Comparison of ENCODE assay signal across 1 cellular context in the genomic region with DNA sequence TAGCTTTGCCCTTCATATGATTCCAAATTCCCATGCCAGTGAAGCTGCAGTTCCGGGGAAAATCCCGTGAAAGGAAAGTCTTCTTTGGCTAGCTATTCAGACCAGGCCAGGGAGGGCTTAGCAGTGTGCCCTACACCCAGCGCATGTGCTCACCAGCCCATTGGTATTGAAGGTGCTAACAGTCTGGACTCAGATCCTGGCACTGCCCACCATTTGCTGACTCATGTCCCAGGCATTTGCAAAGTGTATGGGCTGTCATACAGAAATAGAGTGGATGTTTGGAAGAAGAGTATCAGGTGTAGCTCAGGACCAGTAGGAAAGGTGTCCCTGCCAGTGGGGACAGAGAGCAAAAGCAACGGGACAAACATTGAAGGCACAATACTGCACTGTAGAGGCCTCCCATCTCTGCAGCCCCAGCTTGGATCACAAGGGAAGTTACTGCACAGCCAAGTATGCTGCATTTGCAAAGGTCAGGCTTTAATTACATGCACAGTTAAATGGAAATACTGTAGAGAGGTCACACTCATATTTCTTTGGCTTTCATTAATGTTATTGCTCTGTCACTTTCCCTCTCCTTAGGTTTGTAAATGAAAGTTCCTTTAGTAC.
A peak's percentile ranks its signal among the peaks of the same experiment; 100 is the strongest.
TF ChIP-seq lines count a peak whose summit lies in the region.

No MANE protein-coding gene starts in this region.

TF ChIP-seq in HepG2, 621 proteins besides CTCF, POLR2A, EP300 and RAD21 (continued from another document and continues in another):
- TF ChIP-seq, protein P1, sequence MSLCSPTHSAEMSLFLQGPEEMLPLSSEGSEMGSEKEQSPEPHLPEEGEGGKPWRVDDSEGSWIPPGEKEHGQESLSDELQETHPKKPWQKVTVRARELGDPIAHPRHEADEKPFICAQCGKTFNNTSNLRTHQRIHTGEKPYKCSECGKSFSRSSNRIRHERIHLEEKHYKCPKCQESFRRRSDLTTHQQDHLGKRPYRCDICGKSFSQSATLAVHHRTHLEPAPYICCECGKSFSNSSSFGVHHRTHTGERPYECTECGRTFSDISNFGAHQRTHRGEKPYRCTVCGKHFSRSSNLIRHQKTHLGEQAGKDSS (CRISPR knock-in tag; IDR thresholded peaks at IDR 0.05; ENCODE audit: borderline replicate concordance, low read depth), result no peak
- TF ChIP-seq, protein P2, sequence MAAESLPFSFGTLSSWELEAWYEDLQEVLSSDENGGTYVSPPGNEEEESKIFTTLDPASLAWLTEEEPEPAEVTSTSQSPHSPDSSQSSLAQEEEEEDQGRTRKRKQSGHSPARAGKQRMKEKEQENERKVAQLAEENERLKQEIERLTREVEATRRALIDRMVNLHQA (CRISPR knock-in tag; IDR thresholded peaks at IDR 0.05), result no peak
- TF ChIP-seq ZBTB38 (CRISPR knock-in tag; IDR thresholded peaks at IDR 0.05), result peak; percentile 53; the same call in 1 of the 2 replicates
- no peak for TF ChIP-seq ZNF446 (CRISPR knock-in tag; IDR thresholded peaks at IDR 0.05)
- TF ChIP-seq STAG1 (CRISPR knock-in tag; IDR thresholded peaks at IDR 0.05), result no peak
- TF ChIP-seq PAX8 (CRISPR knock-in tag; IDR thresholded peaks at IDR 0.05; ENCODE audit: borderline replicate concordance), result no peak
- no peak for TF ChIP-seq GABPB1 (CRISPR knock-in tag; IDR thresholded peaks at IDR 0.05)
- TF ChIP-seq, protein P3, sequence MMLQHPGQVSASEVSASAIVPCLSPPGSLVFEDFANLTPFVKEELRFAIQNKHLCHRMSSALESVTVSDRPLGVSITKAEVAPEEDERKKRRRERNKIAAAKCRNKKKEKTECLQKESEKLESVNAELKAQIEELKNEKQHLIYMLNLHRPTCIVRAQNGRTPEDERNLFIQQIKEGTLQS (CRISPR knock-in tag; IDR thresholded peaks at IDR 0.05), result peak; percentile 68; the same call in 1 of the 2 replicates
- no peak for TF ChIP-seq HES4 (CRISPR knock-in tag; IDR thresholded peaks at IDR 0.05; ENCODE audit: borderline replicate concordance)
- no peak for TF ChIP-seq KAT8 (CRISPR knock-in tag; IDR thresholded peaks at IDR 0.05)
- TF ChIP-seq SMAD9 (CRISPR knock-in tag; IDR thresholded peaks at IDR 0.05), result no peak
- TF ChIP-seq PAF1 (CRISPR knock-in tag; IDR thresholded peaks at IDR 0.05), result no peak
- TF ChIP-seq, protein P4, sequence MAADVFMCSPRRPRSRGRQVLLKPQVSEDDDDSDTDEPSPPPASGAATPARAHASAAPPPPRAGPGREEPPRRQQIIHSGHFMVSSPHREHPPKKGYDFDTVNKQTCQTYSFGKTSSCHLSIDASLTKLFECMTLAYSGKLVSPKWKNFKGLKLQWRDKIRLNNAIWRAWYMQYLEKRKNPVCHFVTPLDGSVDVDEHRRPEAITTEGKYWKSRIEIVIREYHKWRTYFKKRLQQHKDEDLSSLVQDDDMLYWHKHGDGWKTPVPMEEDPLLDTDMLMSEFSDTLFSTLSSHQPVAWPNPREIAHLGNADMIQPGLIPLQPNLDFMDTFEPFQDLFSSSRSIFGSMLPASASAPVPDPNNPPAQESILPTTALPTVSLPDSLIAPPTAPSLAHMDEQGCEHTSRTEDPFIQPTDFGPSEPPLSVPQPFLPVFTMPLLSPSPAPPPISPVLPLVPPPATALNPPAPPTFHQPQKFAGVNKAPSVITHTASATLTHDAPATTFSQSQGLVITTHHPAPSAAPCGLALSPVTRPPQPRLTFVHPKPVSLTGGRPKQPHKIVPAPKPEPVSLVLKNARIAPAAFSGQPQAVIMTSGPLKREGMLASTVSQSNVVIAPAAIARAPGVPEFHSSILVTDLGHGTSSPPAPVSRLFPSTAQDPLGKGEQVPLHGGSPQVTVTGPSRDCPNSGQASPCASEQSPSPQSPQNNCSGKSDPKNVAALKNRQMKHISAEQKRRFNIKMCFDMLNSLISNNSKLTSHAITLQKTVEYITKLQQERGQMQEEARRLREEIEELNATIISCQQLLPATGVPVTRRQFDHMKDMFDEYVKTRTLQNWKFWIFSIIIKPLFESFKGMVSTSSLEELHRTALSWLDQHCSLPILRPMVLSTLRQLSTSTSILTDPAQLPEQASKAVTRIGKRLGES (CRISPR knock-in tag; IDR thresholded peaks at IDR 0.05; ENCODE audit: borderline replicate concordance), result no peak
- no peak for TF ChIP-seq JUN (CRISPR knock-in tag; IDR thresholded peaks at IDR 0.05)
- TF ChIP-seq KDM3A (CRISPR knock-in tag; IDR thresholded peaks at IDR 0.05; ENCODE audit: low read depth), result no peak
- no peak for TF ChIP-seq ZFP90 (CRISPR knock-in tag; IDR thresholded peaks at IDR 0.05; ENCODE audit: borderline replicate concordance)
- TF ChIP-seq ZBTB8A (CRISPR knock-in tag; IDR thresholded peaks at IDR 0.05; ENCODE audit: borderline replicate concordance, low read depth), result no peak
- TF ChIP-seq ZNF790 (CRISPR knock-in tag; IDR thresholded peaks at IDR 0.05; ENCODE audit: borderline replicate concordance), result no peak
- no peak for TF ChIP-seq ZC3H13 (CRISPR knock-in tag; IDR thresholded peaks at IDR 0.05)
- no peak for TF ChIP-seq RNF2 (conservative IDR thresholded peaks at IDR 0.05; ENCODE audit: low read depth)
- no peak for TF ChIP-seq ZNF441 (CRISPR knock-in tag; IDR thresholded peaks at IDR 0.05; ENCODE audit: borderline replicate concordance)
- TF ChIP-seq KLF11 (CRISPR knock-in tag; IDR thresholded peaks at IDR 0.05), result no peak
- no peak for TF ChIP-seq ZNF160 (CRISPR knock-in tag; IDR thresholded peaks at IDR 0.05)
- TF ChIP-seq ARNT (IDR thresholded peaks at IDR 0.05), result no peak
- no peak for TF ChIP-seq KMT2A (CRISPR knock-in tag; IDR thresholded peaks at IDR 0.05)
- TF ChIP-seq, protein P5, sequence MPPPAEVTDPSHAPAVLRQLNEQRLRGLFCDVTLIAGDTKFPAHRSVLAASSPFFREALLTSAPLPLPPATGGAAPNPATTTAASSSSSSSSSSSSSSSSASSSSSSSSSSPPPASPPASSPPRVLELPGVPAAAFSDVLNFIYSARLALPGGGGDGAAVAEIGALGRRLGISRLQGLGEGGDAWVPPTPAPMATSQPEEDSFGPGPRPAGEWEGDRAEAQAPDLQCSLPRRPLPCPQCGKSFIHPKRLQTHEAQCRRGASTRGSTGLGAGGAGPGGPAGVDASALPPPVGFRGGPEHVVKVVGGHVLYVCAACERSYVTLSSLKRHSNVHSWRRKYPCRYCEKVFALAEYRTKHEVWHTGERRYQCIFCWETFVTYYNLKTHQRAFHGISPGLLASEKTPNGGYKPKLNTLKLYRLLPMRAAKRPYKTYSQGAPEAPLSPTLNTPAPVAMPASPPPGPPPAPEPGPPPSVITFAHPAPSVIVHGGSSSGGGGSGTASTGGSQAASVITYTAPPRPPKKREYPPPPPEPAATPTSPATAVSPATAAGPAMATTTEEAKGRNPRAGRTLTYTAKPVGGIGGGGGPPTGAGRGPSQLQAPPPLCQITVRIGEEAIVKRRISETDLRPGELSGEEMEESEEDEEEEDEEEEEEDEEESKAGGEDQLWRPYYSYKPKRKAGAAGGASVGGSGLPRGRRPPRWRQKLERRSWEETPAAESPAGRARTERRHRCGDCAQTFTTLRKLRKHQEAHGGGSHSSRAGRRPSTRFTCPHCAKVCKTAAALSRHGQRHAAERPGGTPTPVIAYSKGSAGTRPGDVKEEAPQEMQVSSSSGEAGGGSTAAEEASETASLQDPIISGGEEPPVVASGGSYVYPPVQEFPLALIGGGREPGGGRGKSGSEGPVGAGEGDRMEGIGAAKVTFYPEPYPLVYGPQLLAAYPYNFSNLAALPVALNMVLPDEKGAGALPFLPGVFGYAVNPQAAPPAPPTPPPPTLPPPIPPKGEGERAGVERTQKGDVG (CRISPR knock-in tag; IDR thresholded peaks at IDR 0.05; ENCODE audit: borderline replicate concordance), result 0 out of 2 replicates have a peak, but pooled peaks have one; percentile 61
- TF ChIP-seq NCOA1 (CRISPR knock-in tag; IDR thresholded peaks at IDR 0.05), result no peak
- TF ChIP-seq ETV5 (CRISPR knock-in tag; IDR thresholded peaks at IDR 0.05; ENCODE audit: borderline replicate concordance), result no peak
- TF ChIP-seq, protein P6, sequence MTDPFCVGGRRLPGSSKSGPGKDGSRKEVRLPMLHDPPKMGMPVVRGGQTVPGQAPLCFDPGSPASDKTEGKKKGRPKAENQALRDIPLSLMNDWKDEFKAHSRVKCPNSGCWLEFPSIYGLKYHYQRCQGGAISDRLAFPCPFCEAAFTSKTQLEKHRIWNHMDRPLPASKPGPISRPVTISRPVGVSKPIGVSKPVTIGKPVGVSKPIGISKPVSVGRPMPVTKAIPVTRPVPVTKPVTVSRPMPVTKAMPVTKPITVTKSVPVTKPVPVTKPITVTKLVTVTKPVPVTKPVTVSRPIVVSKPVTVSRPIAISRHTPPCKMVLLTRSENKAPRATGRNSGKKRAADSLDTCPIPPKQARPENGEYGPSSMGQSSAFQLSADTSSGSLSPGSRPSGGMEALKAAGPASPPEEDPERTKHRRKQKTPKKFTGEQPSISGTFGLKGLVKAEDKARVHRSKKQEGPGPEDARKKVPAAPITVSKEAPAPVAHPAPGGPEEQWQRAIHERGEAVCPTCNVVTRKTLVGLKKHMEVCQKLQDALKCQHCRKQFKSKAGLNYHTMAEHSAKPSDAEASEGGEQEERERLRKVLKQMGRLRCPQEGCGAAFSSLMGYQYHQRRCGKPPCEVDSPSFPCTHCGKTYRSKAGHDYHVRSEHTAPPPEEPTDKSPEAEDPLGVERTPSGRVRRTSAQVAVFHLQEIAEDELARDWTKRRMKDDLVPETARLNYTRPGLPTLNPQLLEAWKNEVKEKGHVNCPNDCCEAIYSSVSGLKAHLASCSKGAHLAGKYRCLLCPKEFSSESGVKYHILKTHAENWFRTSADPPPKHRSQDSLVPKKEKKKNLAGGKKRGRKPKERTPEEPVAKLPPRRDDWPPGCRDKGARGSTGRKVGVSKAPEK (CRISPR knock-in tag; IDR thresholded peaks at IDR 0.05; ENCODE audit: borderline replicate concordance), result peak; percentile 66; the same call in 1 of the 2 replicates
- TF ChIP-seq, protein P7, sequence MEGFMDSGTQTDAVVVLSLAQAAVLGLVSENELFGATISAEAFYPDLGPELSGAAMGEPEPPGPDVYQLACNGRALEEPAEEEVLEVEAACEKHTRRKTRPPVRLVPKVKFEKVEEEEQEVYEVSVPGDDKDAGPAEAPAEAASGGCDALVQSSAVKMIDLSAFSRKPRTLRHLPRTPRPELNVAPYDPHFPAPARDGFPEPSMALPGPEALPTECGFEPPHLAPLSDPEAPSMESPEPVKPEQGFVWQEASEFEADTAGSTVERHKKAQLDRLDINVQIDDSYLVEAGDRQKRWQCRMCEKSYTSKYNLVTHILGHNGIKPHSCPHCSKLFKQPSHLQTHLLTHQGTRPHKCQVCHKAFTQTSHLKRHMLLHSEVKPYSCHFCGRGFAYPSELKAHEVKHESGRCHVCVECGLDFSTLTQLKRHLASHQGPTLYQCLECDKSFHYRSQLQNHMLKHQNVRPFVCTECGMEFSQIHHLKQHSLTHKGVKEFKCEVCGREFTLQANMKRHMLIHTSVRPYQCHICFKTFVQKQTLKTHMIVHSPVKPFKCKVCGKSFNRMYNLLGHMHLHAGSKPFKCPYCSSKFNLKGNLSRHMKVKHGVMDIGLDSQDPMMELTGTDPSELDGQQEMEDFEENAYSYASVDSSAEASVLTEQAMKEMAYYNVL (CRISPR knock-in tag; IDR thresholded peaks at IDR 0.05; ENCODE audit: borderline replicate concordance), result no peak
- no peak for TF ChIP-seq ZNF777 (CRISPR knock-in tag; IDR thresholded peaks at IDR 0.05)
- TF ChIP-seq, protein P8, sequence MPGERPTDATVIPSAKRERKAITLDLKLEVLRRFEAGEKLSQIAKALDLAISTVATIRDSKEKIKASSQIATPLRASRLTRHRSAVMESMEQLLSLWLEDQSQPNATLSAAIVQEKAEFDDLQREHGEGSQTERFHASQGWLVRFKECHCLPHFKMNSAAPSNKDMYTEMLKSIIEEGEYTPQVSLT (CRISPR knock-in tag; IDR thresholded peaks at IDR 0.05; ENCODE audit: borderline replicate concordance, low read depth), result no peak
- TF ChIP-seq U2AF2 (IDR thresholded peaks at IDR 0.05; ENCODE audit: low read depth, low read length), result no peak
- TF ChIP-seq ZNF34 (CRISPR knock-in tag; IDR thresholded peaks at IDR 0.05; ENCODE audit: borderline replicate concordance), result no peak
- TF ChIP-seq, protein P9, sequence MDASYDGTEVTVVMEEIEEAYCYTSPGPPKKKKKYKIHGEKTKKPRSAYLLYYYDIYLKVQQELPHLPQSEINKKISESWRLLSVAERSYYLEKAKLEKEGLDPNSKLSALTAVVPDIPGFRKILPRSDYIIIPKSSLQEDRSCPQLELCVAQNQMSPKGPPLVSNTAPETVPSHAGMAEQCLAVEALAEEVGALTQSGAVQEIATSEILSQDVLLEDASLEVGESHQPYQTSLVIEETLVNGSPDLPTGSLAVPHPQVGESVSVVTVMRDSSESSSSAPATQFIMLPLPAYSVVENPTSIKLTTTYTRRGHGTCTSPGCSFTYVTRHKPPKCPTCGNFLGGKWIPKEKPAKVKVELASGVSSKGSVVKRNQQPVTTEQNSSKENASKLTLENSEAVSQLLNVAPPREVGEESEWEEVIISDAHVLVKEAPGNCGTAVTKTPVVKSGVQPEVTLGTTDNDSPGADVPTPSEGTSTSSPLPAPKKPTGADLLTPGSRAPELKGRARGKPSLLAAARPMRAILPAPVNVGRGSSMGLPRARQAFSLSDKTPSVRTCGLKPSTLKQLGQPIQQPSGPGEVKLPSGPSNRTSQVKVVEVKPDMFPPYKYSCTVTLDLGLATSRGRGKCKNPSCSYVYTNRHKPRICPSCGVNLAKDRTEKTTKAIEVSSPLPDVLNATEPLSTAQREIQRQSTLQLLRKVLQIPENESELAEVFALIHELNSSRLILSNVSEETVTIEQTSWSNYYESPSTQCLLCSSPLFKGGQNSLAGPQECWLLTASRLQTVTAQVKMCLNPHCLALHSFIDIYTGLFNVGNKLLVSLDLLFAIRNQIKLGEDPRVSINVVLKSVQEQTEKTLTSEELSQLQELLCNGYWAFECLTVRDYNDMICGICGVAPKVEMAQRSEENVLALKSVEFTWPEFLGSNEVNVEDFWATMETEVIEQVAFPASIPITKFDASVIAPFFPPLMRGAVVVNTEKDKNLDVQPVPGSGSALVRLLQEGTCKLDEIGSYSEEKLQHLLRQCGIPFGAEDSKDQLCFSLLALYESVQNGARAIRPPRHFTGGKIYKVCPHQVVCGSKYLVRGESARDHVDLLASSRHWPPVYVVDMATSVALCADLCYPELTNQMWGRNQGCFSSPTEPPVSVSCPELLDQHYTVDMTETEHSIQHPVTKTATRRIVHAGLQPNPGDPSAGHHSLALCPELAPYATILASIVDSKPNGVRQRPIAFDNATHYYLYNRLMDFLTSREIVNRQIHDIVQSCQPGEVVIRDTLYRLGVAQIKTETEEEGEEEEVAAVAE (CRISPR knock-in tag; IDR thresholded peaks at IDR 0.05; ENCODE audit: borderline replicate concordance), result no peak
- no peak for TF ChIP-seq KDM2A (CRISPR knock-in tag; IDR thresholded peaks at IDR 0.05; ENCODE audit: borderline replicate concordance, low read depth)
- TF ChIP-seq HDAC1 (CRISPR knock-in tag; IDR thresholded peaks at IDR 0.05), result no peak
- no peak for TF ChIP-seq CHCHD3 (CRISPR knock-in tag; IDR thresholded peaks at IDR 0.05)
- no peak for TF ChIP-seq EZH2 (conservative IDR thresholded peaks at IDR 0.05; ENCODE audit: low read depth, low read length)
- TF ChIP-seq ZNF292 (CRISPR knock-in tag; IDR thresholded peaks at IDR 0.05; ENCODE audit: borderline replicate concordance, low read depth), result peak; percentile 41; the same call in 1 of the 2 replicates
- TF ChIP-seq, protein P10, sequence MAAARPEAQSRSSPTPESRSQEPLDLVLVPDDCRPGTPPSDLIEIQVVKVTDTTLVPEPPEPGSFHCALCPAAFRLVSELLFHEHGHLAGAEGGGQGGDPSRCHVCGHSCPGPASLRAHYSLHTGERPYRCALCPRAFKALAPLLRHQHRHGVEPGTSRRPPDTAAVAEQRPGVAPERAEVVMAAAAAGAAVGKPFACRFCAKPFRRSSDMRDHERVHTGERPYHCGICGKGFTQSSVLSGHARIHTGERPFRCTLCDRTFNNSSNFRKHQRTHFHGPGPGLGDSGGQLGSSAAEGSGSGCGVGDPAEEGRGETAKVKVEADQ (CRISPR knock-in tag; IDR thresholded peaks at IDR 0.05; ENCODE audit: borderline replicate concordance), result no peak
- TF ChIP-seq TGIF2 (CRISPR knock-in tag; IDR thresholded peaks at IDR 0.05), result peak; percentile 17; the same call in 1 of the 2 replicates
